Comparison of ENCODE assay signal across 20 cellular contexts in genomic region chr3:53795176-53795575, GRCh38. TPM values are rescaled to one million over a fixed set of nuclear protein-coding genes. Genes with fewer than 3 reads are reported as not detected.
DNase-seq lines count a peak whose midpoint lies in the region; ATAC-seq and FAIRE-seq lines count a peak whose summit lies in the region.
"Had no signal": no experiment of that assay in that cellular context is flagged by ENCODE, and none has a peak within 500 bp of the region (broad histone marks: within the 10 kb centered on the region; RNA-seq: fewer than 3 reads in every experiment).

No MANE protein-coding gene starts in this region.

- FAIRE-seq in GM19239 (lab: Jason Lieb, UNC) = no peak
- FAIRE-seq: A549, HTR-8/SVneo had no signal

- peak; percentile 11 for DNase-seq in EH (ENCODE audit: low read depth)
- DNase-seq in M059J (ENCODE audit: low read depth) = peak; percentile 9
- peak; percentile 11 for DNase-seq in renal cortical epithelial cell (ENCODE audit: low read depth)
- no peak for DNase-seq in activated CD4-positive, alpha-beta T cell treated with anti-CD3 and anti-CD28 coated beads, Interleukin-2, amount 50 U/mL, for 4 hours
- no peak for DNase-seq in SIG-M5 treated with dmso at 0.1 percent for 504 hours (lab: John Stamatoyannopoulos, UW; ENCODE audit: unreplicated experiment)
- no peak for DNase-seq in DMS153 (lab: John Stamatoyannopoulos, UW)
- no peak for DNase-seq in GM19239 (ENCODE audit: insufficient read length, low spot score)
- DNase-seq: Calu3; CD4-positive, alpha-beta memory T cell; Karpas-422; NCI-H1092 treated with DMSO at 0.1 percent for 48 hours; NCI-H1694; NCI-H2081 treated with DMSO at 0.1 percent for 48 hours; NCI-H510A; NCI-H774; RPMI8226; SJCRH30 had no signal

- peak; percentile 88 for ATAC-seq in esophagus mucosa

RNA-seq across cellular contexts. Expression of gene CHDH, which starts 51.0 kb away (rescaled TPM):
- 0.07 and 0.17 TPM in 2 replicates for total RNA-seq in M059J (2014; rRNA removed; shearing (Covaris generic))
- total RNA-seq in esophagus mucosa (1.6 TPM), renal cortical epithelial cell (4.9 and 5.2 TPM in 2 replicates)

RNA-seq across cellular contexts. Expression of gene IL17RB, which starts 51.2 kb away (rescaled TPM):
- 0.25 TPM in 1 of 2 replicates, not detected in the other for total RNA-seq in M059J (2014; rRNA removed; shearing (Covaris generic))
- total RNA-seq in esophagus mucosa (0.20 TPM), renal cortical epithelial cell (1.4 and 10.9 TPM in 2 replicates)
- total RNA-seq: SJCRH30 had no signal

Comparison
In these comparisons a context has a peak if more than half of its experiments do, and no peak if none do; other contexts are left out.
1. DNase-seq: peak in EH (single experiment), M059J (single experiment) and renal cortical epithelial cell (single experiment); none in activated CD4-positive, alpha-beta T cell treated with anti-CD3 and anti-CD28 coated beads, Interleukin-2, amount 50 U/mL, for 4 hours (0 of 2), SIG-M5 treated with dmso at 0.1 percent for 504 hours (single experiment), DMS153 (single experiment) and GM19239 (single experiment).